ENCODE assay signal across 11 cellular contexts in the genomic region with DNA sequence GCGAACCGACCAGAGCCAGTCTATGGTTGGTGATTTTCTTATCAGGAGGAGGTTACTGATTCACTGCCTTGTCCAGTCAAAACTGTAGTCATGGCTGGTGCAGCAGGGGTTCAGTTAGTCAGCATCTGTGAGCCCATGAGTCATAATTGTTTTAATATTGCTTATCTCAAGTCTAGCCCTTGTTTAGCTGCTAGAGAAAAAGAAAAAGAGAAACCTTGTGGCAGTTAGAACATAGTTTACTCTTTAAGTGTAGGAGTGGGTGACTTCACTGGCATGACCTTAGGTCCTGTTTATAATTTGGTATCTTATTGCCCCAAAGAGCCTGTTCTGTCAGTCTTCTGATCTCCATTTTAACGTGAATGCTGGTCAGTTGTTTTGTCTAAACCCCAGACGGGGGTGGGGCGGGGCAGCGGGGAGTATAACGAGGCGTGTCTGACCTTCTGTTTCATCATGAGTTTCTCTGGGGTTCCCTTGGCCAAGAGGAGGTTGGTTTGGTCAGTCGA.
DNase-seq lines count a peak whose midpoint lies in the region; ATAC-seq, FAIRE-seq and TF ChIP-seq lines count a peak whose summit lies in the region.
"Had no signal": no experiment of that assay in that cellular context is flagged by ENCODE, and none has a peak within 500 bp of the region (broad histone marks: within the 10 kb centered on the region; RNA-seq: fewer than 3 reads in every experiment).

No MANE protein-coding gene starts in this region.

- SMC1A ChIA-PET in GM12878 (lab: Charles Lee; ENCODE audit: uncharacterized antibody, unreplicated experiment) = no interaction called here

- H3K9me3 Mint-ChIP-seq in activated T-cell treated with anti-CD3 and anti-CD28 coated beads, Interleukin-2, amount 50 U/mL, for 4 hours = no peaks in the 10 kb centered on the region
- no peaks in the 10 kb centered on the region for H3K9me3 Mint-ChIP-seq in activated T-cell treated with anti-CD3 and anti-CD28 coated beads, Interleukin-2, amount 50 U/mL, for 24 hours

- no TSS peak for BruUV-seq in GM12878 (replicated peaks; lab: Mats Ljungman, UMichigan)

- no peak for TF ChIP-seq CTCF in GM12878 (IDR thresholded peaks at IDR 0.05 in 2 of 3, conservative IDR thresholded peaks at IDR 0.05 in 1 of 3; ENCODE audit: control insufficient read depth in 2 of 3, extremely low read depth in 1 of 3, insufficient read depth in 1 of 3, low read depth in 3 of 3, low read length in 3 of 3)
- TF ChIP-seq CTCF in retinal pigment epithelial cell (conservative IDR thresholded peaks at IDR 0.05; ENCODE audit: low read depth, low read length) = no peak

- in situ Hi-C loops in GM12878 (cut with MboI) = no loop called here

- no peaks in the 10 kb centered on the region for H3K36me3 ChIP-seq in GM12878 (ENCODE audit: control insufficient read depth in 2 of 2, insufficient read depth in 2 of 2, low read length in 1 of 2)
- H3K36me3 ChIP-seq: BLaER1 treated with 17β-estradiol and CSF1 and Interleukin-3, amounts not matched to agents 10 nM and 100 nM; WERI-Rb-1 had no signal

- H4K20me1 ChIP-seq in GM12878 (ENCODE audit: control insufficient read depth, insufficient read depth) = no peaks in the 10 kb centered on the region
- H4K20me1 ChIP-seq: BLaER1 treated with 17β-estradiol and CSF1 and Interleukin-3, amounts not matched to agents 10 nM and 100 nM had no signal

- H3K4me1 ChIP-seq in GM12878 (ENCODE audit: control insufficient read depth, insufficient read depth, low read length) = no peaks in the 10 kb centered on the region

- no peak for FAIRE-seq in GM12878 (lab: Jason Lieb, UNC)

- DNase-seq in activated T-cell treated with anti-CD3 and anti-CD28 coated beads, Interleukin-2, amount 50 U/mL, for 4 hours = no peak
- no peak for DNase-seq in activated T-cell treated with anti-CD3 and anti-CD28 coated beads, Interleukin-2, amount 50 U/mL, for 24 hours
- no peak for DNase-seq in GM12878 (ENCODE audit: low read depth, low spot score)
- DNase-seq in retinal pigment epithelial cell (ENCODE audit: low read depth) = peak; percentile 68
- no peak for DNase-seq in SHP77 treated with DMSO at 0.1 percent for 48 hours (lab: John Stamatoyannopoulos, UW)
- no peak for DNase-seq in head of caudate nucleus
- DNase-seq in NCI-H524 treated with DMSO at 0.1 percent for 48 hours (lab: John Stamatoyannopoulos, UW) = no peak
- DNase-seq: NCI-H2081 treated with DMSO at 0.1 percent for 48 hours, WERI-Rb-1 had no signal

- peaks cover 0 to 2% of the 10 kb centered on the region in 2 experiments; a peak in 3 of 4 replicates for H3K27me3 ChIP-seq in GM12878 (replicated peaks in 1 of 2; ENCODE audit: control insufficient read depth in 2 of 2, insufficient read depth in 2 of 2, low read length in 1 of 2)
- H3K27me3 ChIP-seq: BLaER1 treated with 17β-estradiol and CSF1 and Interleukin-3, amounts not matched to agents 10 nM and 100 nM had no signal

- no peak overlapping the region for H3K9ac ChIP-seq in GM12878 (ENCODE audit: control insufficient read depth, insufficient read depth, low read length)
- H3K9ac ChIP-seq: BLaER1 treated with 17β-estradiol and CSF1 and Interleukin-3, amounts not matched to agents 10 nM and 100 nM had no signal

- no peaks in the 10 kb centered on the region for H3K36me3 Mint-ChIP-seq in activated T-cell treated with anti-CD3 and anti-CD28 coated beads, Interleukin-2, amount 50 U/mL, for 4 hours (ENCODE audit: insufficient read depth)
- no peaks in the 10 kb centered on the region for H3K36me3 Mint-ChIP-seq in activated T-cell treated with anti-CD3 and anti-CD28 coated beads, Interleukin-2, amount 50 U/mL, for 24 hours (ENCODE audit: low read depth)

- no peaks in the 10 kb centered on the region for H3K79me2 ChIP-seq in GM12878 (ENCODE audit: control insufficient read depth, insufficient read depth, low read length)

- no peak overlapping the region for H3K4me2 ChIP-seq in GM12878 (ENCODE audit: control insufficient read depth, insufficient read depth)
- H3K4me2 ChIP-seq: BLaER1 treated with 17β-estradiol and CSF1 and Interleukin-3, amounts not matched to agents 10 nM and 100 nM had no signal

- no peak overlapping the region for H2AFZ ChIP-seq in GM12878 (ENCODE audit: control insufficient read depth, low read depth, low read length)

- H3K9me3 ChIP-seq in GM12878 (replicated peaks; ENCODE audit: control insufficient read depth, insufficient read depth, low read length) = no peaks in the 10 kb centered on the region
- H3K9me3 ChIP-seq: BLaER1 treated with 17β-estradiol and CSF1 and Interleukin-3, amounts not matched to agents 10 nM and 100 nM had no signal

- intact Hi-C loops in GM12878 (cut with micrococcal nuclease; ENCODE audit: unreplicated experiment) = no loop called here
- intact Hi-C loops in head of caudate nucleus (cut with DNase I) = no loop called here

- no peak overlapping the region for H3K27ac Mint-ChIP-seq in activated T-cell treated with anti-CD3 and anti-CD28 coated beads, Interleukin-2, amount 50 U/mL, for 24 hours

- H3K27me3 Mint-ChIP-seq in activated T-cell treated with anti-CD3 and anti-CD28 coated beads, Interleukin-2, amount 50 U/mL, for 4 hours (ENCODE audit: low read depth) = peaks cover 6% of the 10 kb centered on the region
- peaks cover 30% of the 10 kb centered on the region for H3K27me3 Mint-ChIP-seq in activated T-cell treated with anti-CD3 and anti-CD28 coated beads, Interleukin-2, amount 50 U/mL, for 24 hours

- CTCF ChIA-PET in GM12878 (lab: Yijun Ruan, JAX) = no interaction called here

- H3K27ac ChIP-seq in GM12878 (ENCODE audit: control insufficient read depth, insufficient read depth) = no peak overlapping the region
- H3K27ac ChIP-seq: BLaER1 treated with 17β-estradiol and CSF1 and Interleukin-3, amounts not matched to agents 10 nM and 100 nM; WERI-Rb-1 had no signal

- no peak overlapping the region for H3K4me3 Mint-ChIP-seq in activated T-cell treated with anti-CD3 and anti-CD28 coated beads, Interleukin-2, amount 50 U/mL, for 4 hours
- no peak overlapping the region for H3K4me3 Mint-ChIP-seq in activated T-cell treated with anti-CD3 and anti-CD28 coated beads, Interleukin-2, amount 50 U/mL, for 24 hours

- no peak for TF ChIP-seq POLR2A in GM12878 (IDR thresholded peaks at IDR 0.05; ENCODE audit: low read depth, low read length)

- no peak for TF ChIP-seq RAD21 in GM12878 (IDR thresholded peaks at IDR 0.05; ENCODE audit: insufficient read depth, low read depth, low read length)

- H3K4me1 Mint-ChIP-seq in activated T-cell treated with anti-CD3 and anti-CD28 coated beads, Interleukin-2, amount 50 U/mL, for 4 hours (ENCODE audit: low read depth) = no peaks in the 10 kb centered on the region
- H3K4me1 Mint-ChIP-seq in activated T-cell treated with anti-CD3 and anti-CD28 coated beads, Interleukin-2, amount 50 U/mL, for 24 hours (ENCODE audit: low read depth) = peaks cover 9% of the 10 kb centered on the region

- no peak for TF ChIP-seq EP300 in GM12878 (IDR thresholded peaks at IDR 0.05; ENCODE audit: borderline replicate concordance in 1 of 2, control insufficient read depth in 1 of 2, low read depth in 2 of 2, low read length in 2 of 2)

- RAD21 ChIA-PET in GM12878 (lab: Charles Lee; ENCODE audit: unreplicated experiment) = no interaction called here

- ATAC-seq in activated T-cell treated with anti-CD3 and anti-CD28 coated beads, Interleukin-2, amount 50 U/mL, for 4 hours = peak; percentile 72 to 76
- ATAC-seq in HG03520 (IDR thresholded peaks at IDR 0.05; ENCODE audit: unreplicated experiment) = peak; percentile 56
- ATAC-seq in GM12878 = peak; percentile 55

- WGBS in GM12878 (ENCODE audit: insufficient coverage, insufficient replicate concordance, low lambda C conversion rate, missing lambda C conversion rate) = 12% methylated on average over 7 of the region's 9 CpGs

- POLR2A ChIA-PET in GM12878 (lab: Charles Lee) = no interaction called here

- H3K4me3 ChIP-seq in GM12878 (no peak overlapping the region), retinal pigment epithelial cell (ENCODE audit: low read length) (no peak overlapping the region)
- H3K4me3 ChIP-seq: BLaER1 treated with 17β-estradiol and CSF1 and Interleukin-3, amounts not matched to agents 10 nM and 100 nM had no signal

TF ChIP-seq in GM12878, 131 proteins besides CTCF, POLR2A, EP300 and RAD21 (continues in another document):
- TF ChIP-seq, protein P1, sequence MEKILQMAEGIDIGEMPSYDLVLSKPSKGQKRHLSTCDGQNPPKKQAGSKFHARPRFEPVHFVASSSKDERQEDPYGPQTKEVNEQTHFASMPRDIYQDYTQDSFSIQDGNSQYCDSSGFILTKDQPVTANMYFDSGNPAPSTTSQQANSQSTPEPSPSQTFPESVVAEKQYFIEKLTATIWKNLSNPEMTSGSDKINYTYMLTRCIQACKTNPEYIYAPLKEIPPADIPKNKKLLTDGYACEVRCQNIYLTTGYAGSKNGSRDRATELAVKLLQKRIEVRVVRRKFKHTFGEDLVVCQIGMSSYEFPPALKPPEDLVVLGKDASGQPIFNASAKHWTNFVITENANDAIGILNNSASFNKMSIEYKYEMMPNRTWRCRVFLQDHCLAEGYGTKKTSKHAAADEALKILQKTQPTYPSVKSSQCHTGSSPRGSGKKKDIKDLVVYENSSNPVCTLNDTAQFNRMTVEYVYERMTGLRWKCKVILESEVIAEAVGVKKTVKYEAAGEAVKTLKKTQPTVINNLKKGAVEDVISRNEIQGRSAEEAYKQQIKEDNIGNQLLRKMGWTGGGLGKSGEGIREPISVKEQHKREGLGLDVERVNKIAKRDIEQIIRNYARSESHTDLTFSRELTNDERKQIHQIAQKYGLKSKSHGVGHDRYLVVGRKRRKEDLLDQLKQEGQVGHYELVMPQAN (conservative IDR thresholded peaks at IDR 0.05) = no peak
- TF ChIP-seq, protein P2, sequence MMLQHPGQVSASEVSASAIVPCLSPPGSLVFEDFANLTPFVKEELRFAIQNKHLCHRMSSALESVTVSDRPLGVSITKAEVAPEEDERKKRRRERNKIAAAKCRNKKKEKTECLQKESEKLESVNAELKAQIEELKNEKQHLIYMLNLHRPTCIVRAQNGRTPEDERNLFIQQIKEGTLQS (IDR thresholded peaks at IDR 0.05; ENCODE audit: borderline replicate concordance, extremely low read depth, low read depth, low read length) = no peak
- no peak for TF ChIP-seq RELA (IDR thresholded peaks at IDR 0.05; ENCODE audit: borderline replicate concordance, partially characterized antibody)
- TF ChIP-seq, protein P3, sequence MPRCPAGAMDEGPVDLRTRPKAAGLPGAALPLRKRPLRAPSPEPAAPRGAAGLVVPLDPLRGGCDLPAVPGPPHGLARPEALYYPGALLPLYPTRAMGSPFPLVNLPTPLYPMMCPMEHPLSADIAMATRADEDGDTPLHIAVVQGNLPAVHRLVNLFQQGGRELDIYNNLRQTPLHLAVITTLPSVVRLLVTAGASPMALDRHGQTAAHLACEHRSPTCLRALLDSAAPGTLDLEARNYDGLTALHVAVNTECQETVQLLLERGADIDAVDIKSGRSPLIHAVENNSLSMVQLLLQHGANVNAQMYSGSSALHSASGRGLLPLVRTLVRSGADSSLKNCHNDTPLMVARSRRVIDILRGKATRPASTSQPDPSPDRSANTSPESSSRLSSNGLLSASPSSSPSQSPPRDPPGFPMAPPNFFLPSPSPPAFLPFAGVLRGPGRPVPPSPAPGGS (IDR thresholded peaks at IDR 0.05; ENCODE audit: borderline replicate concordance, insufficient read depth, low read depth, low read length, poor library complexity, severe bottlenecking) = peak; percentile 28
- no peak for TF ChIP-seq GATAD2B (conservative IDR thresholded peaks at IDR 0.05; ENCODE audit: low read depth)
- TF ChIP-seq NBN (IDR thresholded peaks at IDR 0.05) = no peak
